ENCODE assay signal across 9 cellular contexts in genomic region chr1:48469616-48470500, GRCh38. TPM values are rescaled to one million over a fixed set of nuclear protein-coding genes. Genes with fewer than 3 reads are reported as not detected.
A peak's percentile ranks its signal among the peaks of the same experiment; 100 is the strongest.
DNase-seq lines count a peak whose midpoint lies in the region; ATAC-seq, FAIRE-seq and TF ChIP-seq lines count a peak whose summit lies in the region.
"Had no signal": no experiment of that assay in that cellular context is flagged by ENCODE, and none has a peak within 500 bp of the region (broad histone marks: within the 10 kb centered on the region; RNA-seq: fewer than 3 reads in every experiment).

No MANE protein-coding gene starts in this region.

- no peak overlapping the region for H3K23ac ChIP-seq in mesenchymal stem cell (ENCODE audit: low read length in 2 of 2)

- H3K9me3 ChIP-seq in mesenchymal stem cell (ENCODE audit: control insufficient read depth, low read length) (no peaks in the 10 kb centered on the region), thyroid gland (no peaks in the 10 kb centered on the region)

- no peak overlapping the region for H3K4me2 ChIP-seq in mesenchymal stem cell (ENCODE audit: low read length, poor library complexity, severe bottlenecking)

- peak overlapping the region in 1 of 2 experiments; percentile 14 for H3K4ac ChIP-seq in mesenchymal stem cell (ENCODE audit: low read depth in 1 of 2, low read length in 2 of 2)

- no peaks in the 10 kb centered on the region for H3K27me3 Mint-ChIP-seq in dendritic cell treated with granulocyte-macrophage colony-stimulating factor and Interleukin-4, amounts not matched to agents 40 ng/mL and 50 ng/mL, for 4 days

- peak overlapping the region; percentile 79 for H3K27ac Mint-ChIP-seq in dendritic cell treated with granulocyte-macrophage colony-stimulating factor and Interleukin-4, amounts not matched to agents 40 ng/mL and 50 ng/mL, for 4 days
- H3K27ac Mint-ChIP-seq: activated naive CD8-positive, alpha-beta T cell treated with anti-CD3 and anti-CD28 coated beads, Interleukin-2, amount 10 ng/mL, durations not matched to agents 7 days and 5 days had no signal

- no peak overlapping the region for H4K8ac ChIP-seq in mesenchymal stem cell (ENCODE audit: low read length)

- H3K9ac ChIP-seq in mesenchymal stem cell (ENCODE audit: low read length), result peak overlapping the region; percentile 90

- H3K27ac ChIP-seq in mesenchymal stem cell (ENCODE audit: low read length, poor library complexity, severe bottlenecking) (no peak overlapping the region), thyroid gland (peak overlapping the region; percentile 86)

- peak in 1 of 2 donors; percentile 47 for TF ChIP-seq POLR2A in thyroid gland (IDR thresholded peaks at IDR 0.05)

- H3K4me1 Mint-ChIP-seq in dendritic cell treated with granulocyte-macrophage colony-stimulating factor and Interleukin-4, amounts not matched to agents 40 ng/mL and 50 ng/mL, for 4 days (ENCODE audit: low read depth), result peaks cover 30% of the 10 kb centered on the region

- H3K4me3 ChIP-seq in mesenchymal stem cell (ENCODE audit: insufficient read depth in 1 of 2, low read depth in 1 of 2, low read length in 2 of 2), result peak overlapping the region in 1 of 2 experiments; percentile 94
- H3K4me3 ChIP-seq in thyroid gland (replicated peaks in 1 of 3), result no peak overlapping the region

- no peak overlapping the region for H3K14ac ChIP-seq in mesenchymal stem cell (ENCODE audit: low read length in 2 of 2)

- H3K36me3 Mint-ChIP-seq in dendritic cell treated with granulocyte-macrophage colony-stimulating factor and Interleukin-4, amounts not matched to agents 40 ng/mL and 50 ng/mL, for 4 days (ENCODE audit: low read depth), result peaks cover 7% of the 10 kb centered on the region
- H3K36me3 Mint-ChIP-seq: activated naive CD8-positive, alpha-beta T cell treated with anti-CD3 and anti-CD28 coated beads, Interleukin-2, amount 10 ng/mL, durations not matched to agents 7 days and 5 days had no signal

- H3K4me3 Mint-ChIP-seq in dendritic cell treated with granulocyte-macrophage colony-stimulating factor and Interleukin-4, amounts not matched to agents 40 ng/mL and 50 ng/mL, for 4 days, result peak overlapping the region; percentile 51

- no peak for FAIRE-seq in GM19239 (lab: Jason Lieb, UNC)

- intact Hi-C loops in dendritic cell treated with granulocyte-macrophage colony-stimulating factor and Interleukin-4, amounts not matched to agents 40 ng/mL and 50 ng/mL, for 4 days (cut with micrococcal nuclease), result no loop called here
- intact Hi-C loops in thyroid gland (cut with DNase I), result no loop called here

- H2AK5ac ChIP-seq in mesenchymal stem cell (ENCODE audit: low read length, severe bottlenecking), result peak overlapping the region; percentile 42

- WGBS in mesenchymal stem cell, result 70% methylated on average over 6 of the region's 12 CpGs
- WGBS in thyroid gland, 2 donors, result 23 to 27% methylated on average over 12 of the region's 12 CpGs

- no peaks in the 10 kb centered on the region for H3K9me3 Mint-ChIP-seq in dendritic cell treated with granulocyte-macrophage colony-stimulating factor and Interleukin-4, amounts not matched to agents 40 ng/mL and 50 ng/mL, for 4 days

- H4K91ac ChIP-seq in mesenchymal stem cell (ENCODE audit: low read length), result no peak overlapping the region

- DNase-seq in AG20443 (ENCODE audit: low spot score) (peak; percentile 66), MV-4-11 (lab: John Stamatoyannopoulos, UW) (peak; percentile 92), mesenchymal stem cell (peak; percentile 8), thyroid gland (peak; percentile 70), GM19239 (ENCODE audit: insufficient read length, low spot score) (no peak)
- no peak for DNase-seq in activated CD4-positive, alpha-beta T cell treated with anti-CD3 and anti-CD28 coated beads, Interleukin-2, amount 50 U/mL, for 48 hours
- DNase-seq: activated naive CD8-positive, alpha-beta T cell treated with anti-CD3 and anti-CD28 coated beads, Interleukin-2, amount 10 ng/mL, durations not matched to agents 7 days and 5 days had no signal

- no peak for ATAC-seq in HG02571 (IDR thresholded peaks at IDR 0.05; ENCODE audit: unreplicated experiment)

- H3K4me1 ChIP-seq in mesenchymal stem cell (ENCODE audit: control insufficient read depth, insufficient read depth, low read depth, low read length) (peaks cover 3% of the 10 kb centered on the region), thyroid gland (peaks cover 26 to 32% of the 10 kb centered on the region in 2 donors)

- H2AFZ ChIP-seq in mesenchymal stem cell (ENCODE audit: low read depth, low read length), result no peak overlapping the region

- no peak overlapping the region for H2BK5ac ChIP-seq in mesenchymal stem cell (ENCODE audit: low read depth, low read length, poor library complexity, severe bottlenecking)

- H3K79me1 ChIP-seq in mesenchymal stem cell (replicated peaks; ENCODE audit: low read length, poor library complexity, severe bottlenecking), result peaks cover 6% of the 10 kb centered on the region

- no peak overlapping the region for H2BK120ac ChIP-seq in mesenchymal stem cell (ENCODE audit: low read depth, low read length)

- H3K27me3 ChIP-seq in mesenchymal stem cell (ENCODE audit: control insufficient read depth in 1 of 2, insufficient read depth in 1 of 2, low read length in 2 of 2) (no peaks in the 10 kb centered on the region), thyroid gland (no peaks in the 10 kb centered on the region)

- H2BK12ac ChIP-seq in mesenchymal stem cell (ENCODE audit: low read length in 2 of 2), result no peak overlapping the region

- H3K18ac ChIP-seq in mesenchymal stem cell (ENCODE audit: low read depth in 1 of 2, low read length in 2 of 2), result peak overlapping the region in 1 of 2 experiments; percentile 33

- H3K36me3 ChIP-seq in mesenchymal stem cell (ENCODE audit: control insufficient read depth in 1 of 2, insufficient read depth in 2 of 2, low read depth in 1 of 2, low read length in 2 of 2) (no peaks in the 10 kb centered on the region), thyroid gland (no peaks in the 10 kb centered on the region)

- no peak for TF ChIP-seq CTCF in thyroid gland (IDR thresholded peaks at IDR 0.05)

- H2BK15ac ChIP-seq in mesenchymal stem cell (ENCODE audit: low read depth, poor library complexity, severe bottlenecking), result no peak overlapping the region

RNA-seq across cellular contexts. Expression of gene SPATA6, which starts 2.1 kb away (rescaled TPM):
- polyA plus RNA-seq in mesenchymal stem cell (2013, experiment 1 of 2), result 4.2 TPM
- 4.3 TPM for polyA plus RNA-seq in mesenchymal stem cell (2013, experiment 2 of 2)
- 10 to 100 TPM; 20.9 to 41.5 (median 34.0) TPM for total RNA-seq in thyroid gland

Comparison
In these comparisons a context has a peak if more than half of its experiments do, and no peak if none do; other contexts are left out.
1. DNase-seq: peak in AG20443 (single experiment), MV-4-11 (single experiment), mesenchymal stem cell (single experiment) and thyroid gland (2 of 2); none in activated CD4-positive, alpha-beta T cell treated with anti-CD3 and anti-CD28 coated beads, Interleukin-2, amount 50 U/mL, for 48 hours (0 of 2) and GM19239 (single experiment).